Comparison of ENCODE assay signal across 7 cellular contexts in genomic region chr5:1345876-1346626, GRCh38. TPM values are rescaled to one million over a fixed set of nuclear protein-coding genes. Genes with fewer than 3 reads are reported as not detected.
DNase-seq lines count a peak whose midpoint lies in the region; ATAC-seq and TF ChIP-seq lines count a peak whose summit lies in the region.

No MANE protein-coding gene starts in this region.

- H3K36me3 Mint-ChIP-seq in activated CD8-positive, alpha-beta T cell treated with anti-CD3 and anti-CD28 coated beads for 36 hours (ENCODE audit: low read depth), result peaks cover 19% of the 10 kb centered on the region
- peaks cover 23% of the 10 kb centered on the region for H3K36me3 Mint-ChIP-seq in stimulated activated memory B cell treated with anti-CD40 and anti-IgM and Interleukin-4, amounts not matched to agents 10 μg/mL and 1 μg/mL and 100 μg/mL, for 72 hours

- POLR2A ChIA-PET in activated CD8-positive, alpha-beta T cell treated with anti-CD3 and anti-CD28 coated beads for 36 hours (lab: Charles Lee), result interaction anchor here (0.5 to 1.7 kb wide), 6 partner anchors 29 to 289 kb away, joined by 3 to 9 read pairs (median 3); partner anchors contain the start of gene TERT

- H3K4me3 ChIP-seq in HFF-Myc (replicated peaks; ENCODE audit: low read depth, low read length) (peak overlapping the region; percentile 98), iPS-15b (ENCODE audit: low read depth, low read length) (peak overlapping the region; percentile 85)

- no peaks in the 10 kb centered on the region for H3K27me3 ChIP-seq in iPS-15b (ENCODE audit: control insufficient read depth, insufficient read depth, low read length)

- no peaks in the 10 kb centered on the region for H3K9me3 Mint-ChIP-seq in activated CD8-positive, alpha-beta T cell treated with anti-CD3 and anti-CD28 coated beads for 36 hours
- no peaks in the 10 kb centered on the region for H3K9me3 Mint-ChIP-seq in stimulated activated memory B cell treated with anti-CD40 and anti-IgM and Interleukin-4, amounts not matched to agents 10 μg/mL and 1 μg/mL and 100 μg/mL, for 72 hours

- H3K27ac Mint-ChIP-seq in activated CD8-positive, alpha-beta T cell treated with anti-CD3 and anti-CD28 coated beads for 36 hours, result peak overlapping the region; percentile 68
- H3K27ac Mint-ChIP-seq in stimulated activated memory B cell treated with anti-CD40 and anti-IgM and Interleukin-4, amounts not matched to agents 10 μg/mL and 1 μg/mL and 100 μg/mL, for 72 hours, result peak overlapping the region; percentile 27

- CTCF ChIA-PET in activated CD8-positive, alpha-beta T cell treated with anti-CD3 and anti-CD28 coated beads for 36 hours (lab: Charles Lee), result interaction anchor here (1.3 kb wide), 1 partner anchor 122 kb away, joined by 3 read pairs; no protein-coding TSS in a partner anchor

- H3K9ac ChIP-seq in iPS-15b (ENCODE audit: low read depth, low read length), result peak overlapping the region; percentile 66

- H3K4me3 Mint-ChIP-seq in activated CD8-positive, alpha-beta T cell treated with anti-CD3 and anti-CD28 coated beads for 36 hours, result peak overlapping the region; percentile 80
- H3K4me3 Mint-ChIP-seq in stimulated activated memory B cell treated with anti-CD40 and anti-IgM and Interleukin-4, amounts not matched to agents 10 μg/mL and 1 μg/mL and 100 μg/mL, for 72 hours, result peak overlapping the region; percentile 65

- DNase-seq in HFF-Myc (ENCODE audit: extremely low read depth, low read depth), result no peak
- DNase-seq in activated CD8-positive, alpha-beta T cell treated with anti-CD3 and anti-CD28 coated beads for 36 hours, result no peak
- DNase-seq in SK-N-DZ (ENCODE audit: low spot score), result no peak
- no peak for DNase-seq in NCI-H187 (lab: John Stamatoyannopoulos, UW)
- no peak for DNase-seq in NCI-H1048 (lab: John Stamatoyannopoulos, UW)

- intact Hi-C loops in activated CD8-positive, alpha-beta T cell treated with anti-CD3 and anti-CD28 coated beads for 36 hours (cut with micrococcal nuclease), result no loop called here

- no peaks in the 10 kb centered on the region for H3K9me3 ChIP-seq in iPS-15b (ENCODE audit: control insufficient read depth, insufficient read depth, low read length)

- H3K36me3 ChIP-seq in iPS-15b (ENCODE audit: control insufficient read depth, insufficient read depth, low read length), result peaks cover 17% of the 10 kb centered on the region

- no peak for TF ChIP-seq CTCF in HFF-Myc (IDR thresholded peaks at IDR 0.05; ENCODE audit: low read depth, low read length, missing control alignments)
- no peak for TF ChIP-seq CTCF in activated CD8-positive, alpha-beta T cell treated with anti-CD3 and anti-CD28 coated beads for 36 hours (IDR thresholded peaks at IDR 0.05)

- ATAC-seq in activated CD8-positive, alpha-beta T cell treated with anti-CD3 and anti-CD28 coated beads for 36 hours, result no peak
- ATAC-seq in stimulated activated memory B cell treated with anti-CD40 and anti-IgM and Interleukin-4, amounts not matched to agents 10 μg/mL and 1 μg/mL and 100 μg/mL, for 72 hours, result no peak

- H3K4me1 Mint-ChIP-seq in activated CD8-positive, alpha-beta T cell treated with anti-CD3 and anti-CD28 coated beads for 36 hours (ENCODE audit: low read depth), result peaks cover 21% of the 10 kb centered on the region
- H3K4me1 Mint-ChIP-seq in stimulated activated memory B cell treated with anti-CD40 and anti-IgM and Interleukin-4, amounts not matched to agents 10 μg/mL and 1 μg/mL and 100 μg/mL, for 72 hours, result peaks cover 42% of the 10 kb centered on the region

- no peaks in the 10 kb centered on the region for H3K27me3 Mint-ChIP-seq in activated CD8-positive, alpha-beta T cell treated with anti-CD3 and anti-CD28 coated beads for 36 hours
- H3K27me3 Mint-ChIP-seq in stimulated activated memory B cell treated with anti-CD40 and anti-IgM and Interleukin-4, amounts not matched to agents 10 μg/mL and 1 μg/mL and 100 μg/mL, for 72 hours, result no peaks in the 10 kb centered on the region

- H3K4me1 ChIP-seq in iPS-15b (ENCODE audit: control insufficient read depth, insufficient read depth, low read length), result peaks cover 2% of the 10 kb centered on the region

RNA-seq across cellular contexts. Expression of gene CLPTM1L, which starts 1.2 kb away (rescaled TPM):
- 10 to 100 TPM; 51.4 to 56.2 TPM for total RNA-seq in activated CD8-positive, alpha-beta T cell treated with anti-CD3 and anti-CD28 coated beads for 36 hours
- 126 and 142 TPM in 2 replicates for polyA plus RNA-seq in SK-N-DZ (2014; cell fraction: cytosol; rRNA removed)
- polyA plus RNA-seq in SK-N-DZ (2014; cell fraction: nucleus; rRNA removed), result 114 and 118 TPM in 2 replicates

RNA-seq across cellular contexts. Expression of gene TERT, which starts 51.2 kb away (rescaled TPM):
- total RNA-seq in activated CD8-positive, alpha-beta T cell treated with anti-CD3 and anti-CD28 coated beads for 36 hours, result 10 to 100 TPM; 12.5 to 12.7 TPM
- 8.3 and 11.5 TPM in 2 replicates for polyA plus RNA-seq in SK-N-DZ (2014; cell fraction: cytosol; rRNA removed)
- 6.7 and 8.1 TPM in 2 replicates for polyA plus RNA-seq in SK-N-DZ (2014; cell fraction: nucleus; rRNA removed)
